8 cellular contexts compared by ENCODE assay signal in genomic region chr11:116931206-116931953, GRCh38.
DNase-seq lines count a peak whose midpoint lies in the region; ATAC-seq and TF ChIP-seq lines count a peak whose summit lies in the region.

No MANE protein-coding gene starts in this region.

- intact Hi-C loops in breast epithelium (cut with DNase I; ENCODE audit: low total_unique reads): no loop called here

- H3K4me1 Mint-ChIP-seq in CD8-positive, alpha-beta memory T cell: peaks cover 80 to 86% (median 84%) of the 10 kb centered on the region in 3 donors
- H3K4me1 Mint-ChIP-seq in naive B cell: peaks cover 63 to 84% (median 75%) of the 10 kb centered on the region in 3 donors

- no peaks in the 10 kb centered on the region for H3K9me3 Mint-ChIP-seq in CD8-positive, alpha-beta memory T cell
- peaks cover 0 to 2% (median 0%) of the 10 kb centered on the region in 7 donors for H3K9me3 Mint-ChIP-seq in naive B cell

- POLR2A ChIA-PET in CD8-positive, alpha-beta memory T cell (lab: Charles Lee): interaction anchor here (1.0 kb wide), 1 partner anchor 24 kb away, joined by 5 read pairs; no protein-coding TSS in a partner anchor

- DNase-seq in CD8-positive, alpha-beta memory T cell: peak; percentile 12 to 80 (median 66)
- DNase-seq in NAMALWA (ENCODE audit: low spot score) (peak; percentile 86), breast epithelium (ENCODE audit: low spot score in 2 of 2) (peak in 1 of 2 donors; percentile 51), naive B cell (peak; percentile 68), NCI-H345 treated with DMSO at 0.1 percent for 48 hours (lab: John Stamatoyannopoulos, UW; ENCODE audit: unreplicated experiment) (no peak), middle frontal gyrus (ENCODE audit: extremely low spot score, low spot score) (no peak), cerebellar nuclear complex (lab: John Stamatoyannopoulos, UW) (no peak)

- no peaks in the 10 kb centered on the region for H3K27me3 Mint-ChIP-seq in CD8-positive, alpha-beta memory T cell
- H3K27me3 Mint-ChIP-seq in naive B cell: no peaks in the 10 kb centered on the region

- CTCF ChIA-PET in CD8-positive, alpha-beta memory T cell (lab: Charles Lee): interaction anchor here (0.9 to 2.6 kb wide), 2 partner anchors 106 to 175 kb away, joined by 3 to 14 read pairs; no protein-coding TSS in a partner anchor

- H3K9me3 ChIP-seq in CD8-positive, alpha-beta memory T cell (ENCODE audit: low read length): no peaks in the 10 kb centered on the region
- no peaks in the 10 kb centered on the region for H3K9me3 ChIP-seq in breast epithelium

- no peak for TF ChIP-seq POLR2A in breast epithelium (IDR thresholded peaks at IDR 0.05)

- H3K27ac ChIP-seq in CD8-positive, alpha-beta memory T cell (ENCODE audit: low read depth, low read length): peak overlapping the region; percentile 84
- peak overlapping the region; percentile 40 to 48 for H3K27ac ChIP-seq in breast epithelium

- no peaks in the 10 kb centered on the region for H3K36me3 ChIP-seq in CD8-positive, alpha-beta memory T cell (ENCODE audit: insufficient read depth, low read length)
- H3K36me3 ChIP-seq in breast epithelium: no peaks in the 10 kb centered on the region

- H3K4me1 ChIP-seq in CD8-positive, alpha-beta memory T cell (ENCODE audit: insufficient read depth, low read length): peaks cover 75% of the 10 kb centered on the region
- no peaks in the 10 kb centered on the region for H3K4me1 ChIP-seq in breast epithelium

- peak overlapping the region; percentile 88 to 100 (median 98) for H3K27ac Mint-ChIP-seq in CD8-positive, alpha-beta memory T cell
- peak overlapping the region; percentile 95 to 99 (median 98) for H3K27ac Mint-ChIP-seq in naive B cell

- peaks cover 2 to 14% (median 4%) of the 10 kb centered on the region in 3 donors for H3K36me3 Mint-ChIP-seq in CD8-positive, alpha-beta memory T cell
- H3K36me3 Mint-ChIP-seq in naive B cell: peaks cover 8 to 15% of the 10 kb centered on the region in 2 donors

- peak overlapping the region; percentile 38 for H3K4me3 ChIP-seq in CD8-positive, alpha-beta memory T cell (ENCODE audit: low read length)
- H3K4me3 ChIP-seq in breast epithelium: no peak overlapping the region

- ATAC-seq in naive B cell (ENCODE audit: low read depth in 2 of 2) (peak; percentile 38 to 52), HG02623 (IDR thresholded peaks at IDR 0.05; ENCODE audit: unreplicated experiment) (no peak)

- peak overlapping the region; percentile 75 to 94 (median 83) for H3K4me3 Mint-ChIP-seq in CD8-positive, alpha-beta memory T cell
- H3K4me3 Mint-ChIP-seq in naive B cell: peak overlapping the region; percentile 62 to 87 (median 80)

- no peak for TF ChIP-seq CTCF in breast epithelium (IDR thresholded peaks at IDR 0.05)

- H3K27me3 ChIP-seq in CD8-positive, alpha-beta memory T cell (ENCODE audit: insufficient read depth, low read length, poor library complexity, severe bottlenecking): no peaks in the 10 kb centered on the region
- H3K27me3 ChIP-seq in breast epithelium: no peaks in the 10 kb centered on the region

Comparison
In these comparisons a context has a peak if more than half of its experiments do, and no peak if none do; other contexts are left out.
1. DNase-seq: peak in CD8-positive, alpha-beta memory T cell (5 of 5), NAMALWA (single experiment) and naive B cell (single experiment); none in NCI-H345 treated with DMSO at 0.1 percent for 48 hours (single experiment), middle frontal gyrus (single experiment) and cerebellar nuclear complex (0 of 2).